In the genomic region with DNA sequence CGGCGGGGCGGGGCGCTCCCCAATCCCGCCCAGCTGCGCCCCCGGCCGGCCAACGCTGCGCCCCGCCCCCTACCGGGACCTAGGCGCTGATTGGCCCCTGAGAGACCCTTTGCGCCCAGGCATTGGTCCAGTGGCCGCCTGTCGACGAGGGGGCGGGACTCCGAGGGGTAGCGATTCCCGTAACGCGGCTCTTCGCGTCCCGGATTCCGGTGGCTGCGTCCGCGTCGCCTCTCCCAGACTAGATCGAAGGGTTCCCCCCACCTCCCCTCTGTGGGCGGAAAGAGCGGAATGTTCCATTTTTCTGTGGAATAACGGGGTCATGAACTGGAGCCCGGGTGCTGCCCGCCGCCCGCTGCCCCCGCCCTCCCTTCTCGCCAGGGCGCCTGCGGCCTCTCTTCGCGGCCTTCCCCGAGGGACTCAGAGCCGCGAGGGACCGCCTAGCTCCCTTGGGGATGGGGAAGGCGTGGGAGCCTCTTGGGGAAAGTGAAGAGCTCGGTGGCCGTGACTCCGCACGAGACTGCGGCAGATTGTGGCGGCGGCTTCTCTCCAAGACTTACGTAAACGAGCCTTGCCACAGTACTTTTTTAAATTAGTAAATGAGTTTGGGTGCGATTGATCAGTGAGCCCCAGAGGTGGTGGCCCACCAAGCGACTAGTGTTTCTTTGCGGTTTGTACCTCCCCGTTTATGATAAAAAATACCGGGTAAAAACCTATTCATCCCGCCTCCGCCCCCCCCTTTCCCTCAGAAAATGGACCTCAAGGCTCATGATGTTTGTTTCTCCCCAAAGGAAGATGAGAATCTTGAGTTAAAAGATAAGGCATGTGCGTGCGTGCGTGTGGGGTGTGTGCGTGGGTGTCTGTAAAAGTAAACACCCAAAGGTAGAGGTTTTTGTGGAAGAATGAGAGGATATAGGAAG, we compare ENCODE assay signal across 8 cellular contexts. TPM values are rescaled to one million over a fixed set of nuclear protein-coding genes. Genes with fewer than 3 reads are reported as not detected.
DNase-seq lines count a peak whose midpoint lies in the region; ATAC-seq and TF ChIP-seq lines count a peak whose summit lies in the region.

No MANE protein-coding gene starts in this region.

- intact Hi-C loops in activated T-helper 2 cell treated with anti-CD3 and anti-CD28 coated beads, Interferon-gamma antibody, Interleukin-2, Interleukin-4, amounts not matched to agents 10 μg/mL and 5 μg/mL and 100 μg/mL, durations not matched to agents 14 hours and 24 hours and 36 hours (cut with micrococcal nuclease), result loop anchor here (1.0 to 5.0 kb wide), 11 partner anchors 17 to 1182 kb away; a partner anchor contains a TSS
- intact Hi-C loops in natural killer cell (cut with micrococcal nuclease), result loop anchor here (10.0 kb wide), 2 partner anchors 460 to 1180 kb away; a partner anchor contains a TSS

- peak overlapping the region; percentile 93 for H3K27ac Mint-ChIP-seq in activated T-helper 2 cell treated with anti-CD3 and anti-CD28 coated beads, Interferon-gamma antibody, Interleukin-2, Interleukin-4, amounts not matched to agents 10 μg/mL and 5 μg/mL and 100 μg/mL, durations not matched to agents 14 hours and 24 hours and 36 hours
- H3K27ac Mint-ChIP-seq in natural killer cell, result peak overlapping the region; percentile 92 to 96

- peaks cover 4% of the 10 kb centered on the region for H3K9me3 Mint-ChIP-seq in activated T-helper 2 cell treated with anti-CD3 and anti-CD28 coated beads, Interferon-gamma antibody, Interleukin-2, Interleukin-4, amounts not matched to agents 10 μg/mL and 5 μg/mL and 100 μg/mL, durations not matched to agents 14 hours and 24 hours and 36 hours
- no peaks in the 10 kb centered on the region for H3K9me3 Mint-ChIP-seq in natural killer cell

- peak; percentile 95 to 100 (median 98) for ATAC-seq in natural killer cell

- no peaks in the 10 kb centered on the region for H3K27me3 Mint-ChIP-seq in activated T-helper 2 cell treated with anti-CD3 and anti-CD28 coated beads, Interferon-gamma antibody, Interleukin-2, Interleukin-4, amounts not matched to agents 10 μg/mL and 5 μg/mL and 100 μg/mL, durations not matched to agents 14 hours and 24 hours and 36 hours (ENCODE audit: low read depth)
- no peaks in the 10 kb centered on the region for H3K27me3 Mint-ChIP-seq in natural killer cell (ENCODE audit: low read depth in 2 of 2)

- TF ChIP-seq CTCF in LNCAP (IDR thresholded peaks at IDR 0.05) (peak; percentile 20; the same call in 1 of the 2 replicates), natural killer cell (IDR thresholded peaks at IDR 0.05) (no peak)

- H3K4me1 Mint-ChIP-seq in activated T-helper 2 cell treated with anti-CD3 and anti-CD28 coated beads, Interferon-gamma antibody, Interleukin-2, Interleukin-4, amounts not matched to agents 10 μg/mL and 5 μg/mL and 100 μg/mL, durations not matched to agents 14 hours and 24 hours and 36 hours (ENCODE audit: low read depth), result peaks cover 49% of the 10 kb centered on the region
- H3K4me1 Mint-ChIP-seq in natural killer cell, result peaks cover 29 to 40% of the 10 kb centered on the region in 2 donors

- DNase-seq in EH (ENCODE audit: low read depth) (peak; percentile 98), H4 (ENCODE audit: low spot score) (peak; percentile 97), RPMI7951 (ENCODE audit: low read depth) (peak; percentile 95), fibroblast of peridontal ligament (ENCODE audit: extremely low read depth) (peak; percentile 96), natural killer cell (peak; percentile 95)
- peak; percentile 93 for DNase-seq in activated T-helper 2 cell treated with anti-CD3 and anti-CD28 coated beads, Interferon-gamma antibody, Interleukin-2, Interleukin-4, amounts not matched to agents 10 μg/mL and 5 μg/mL and 100 μg/mL, durations not matched to agents 14 hours and 24 hours and 36 hours (ENCODE audit: low spot score)
- DNase-seq in stimulated activated naive CD4-positive, alpha-beta T cell treated with Interleukin-2 at 50 U/mL for 16 hours (lab: John Stamatoyannopoulos, UW), result peak; percentile 97

- peaks cover 38% of the 10 kb centered on the region for H3K36me3 Mint-ChIP-seq in activated T-helper 2 cell treated with anti-CD3 and anti-CD28 coated beads, Interferon-gamma antibody, Interleukin-2, Interleukin-4, amounts not matched to agents 10 μg/mL and 5 μg/mL and 100 μg/mL, durations not matched to agents 14 hours and 24 hours and 36 hours (ENCODE audit: low read depth)
- H3K36me3 Mint-ChIP-seq in natural killer cell, result peaks cover 6% of the 10 kb centered on the region

- peak overlapping the region; percentile 95 for H3K4me3 Mint-ChIP-seq in activated T-helper 2 cell treated with anti-CD3 and anti-CD28 coated beads, Interferon-gamma antibody, Interleukin-2, Interleukin-4, amounts not matched to agents 10 μg/mL and 5 μg/mL and 100 μg/mL, durations not matched to agents 14 hours and 24 hours and 36 hours (ENCODE audit: low read depth)
- H3K4me3 Mint-ChIP-seq in natural killer cell, result peak overlapping the region; percentile 99

RNA-seq across cellular contexts. Expression of a gene that starts 0.5 kb away (rescaled TPM):
- 108 and 183 TPM in 2 replicates for total RNA-seq in H4 (2014; rRNA removed; shearing (Covaris generic))
- total RNA-seq in RPMI7951 (2014; rRNA removed; shearing (Covaris generic)), result 124 and 136 TPM in 2 replicates
- total RNA-seq in activated T-helper 2 cell treated with anti-CD3 and anti-CD28 coated beads, Interferon-gamma antibody, Interleukin-2, Interleukin-4, amounts not matched to agents 10 μg/mL and 5 μg/mL and 100 μg/mL, durations not matched to agents 14 hours and 24 hours and 36 hours, result 56.2 and 67.2 TPM in 2 replicates
- 10 to 100 TPM; 48.5 to 73.0 (median 53.8) TPM for total RNA-seq in natural killer cell

Comparison
In these comparisons a context has a peak if more than half of its experiments do, and no peak if none do; other contexts are left out.
1. Peak in every context shown above with its lines: DNase-seq and ATAC-seq.